Comparison of ENCODE assay signal across 8 cellular contexts in the genomic region with DNA sequence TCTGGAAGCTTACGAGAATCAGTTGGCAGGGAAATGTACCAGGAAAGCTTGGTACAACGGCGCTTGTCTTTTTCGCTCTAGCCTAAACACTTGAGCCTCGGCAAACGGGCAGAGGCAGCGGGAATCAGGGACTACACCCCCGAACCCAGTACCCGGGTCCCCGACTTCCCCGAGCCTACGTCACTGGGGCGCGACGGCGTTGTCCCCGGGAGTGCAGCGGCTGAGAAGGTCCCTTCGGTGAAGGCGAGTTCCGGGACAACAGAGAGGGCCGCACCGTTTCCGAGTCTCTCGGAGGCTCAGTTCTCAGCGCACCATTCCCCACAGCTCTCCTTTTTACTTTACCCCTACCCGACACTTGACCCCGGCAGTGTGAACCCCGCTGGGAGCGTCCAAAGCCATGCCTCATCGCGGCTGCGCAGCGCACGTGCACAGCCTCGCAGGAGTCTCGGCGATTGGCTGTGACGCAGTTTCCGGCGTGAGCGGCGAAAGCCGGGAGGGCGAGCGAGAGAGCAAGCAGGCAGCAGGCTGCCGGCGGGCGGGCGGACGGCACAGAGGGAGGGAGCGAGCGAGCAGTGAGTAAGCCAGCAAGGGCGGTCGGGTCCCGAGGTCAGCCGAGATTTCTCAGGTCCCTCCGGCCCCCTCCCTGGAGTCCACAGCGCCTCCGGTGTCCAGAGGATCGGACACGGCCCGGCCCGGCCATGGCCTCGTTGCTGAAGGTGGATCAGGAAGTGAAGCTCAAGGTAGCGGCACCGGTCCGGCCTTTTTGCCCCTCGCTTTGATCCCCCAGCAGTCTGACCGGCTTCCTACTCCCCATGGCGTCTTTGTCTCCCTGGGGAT. TPM values are rescaled to one million over a fixed set of nuclear protein-coding genes. Genes with fewer than 3 reads are reported as not detected.
DNase-seq lines count a peak whose midpoint lies in the region; ATAC-seq and TF ChIP-seq lines count a peak whose summit lies in the region.

Gene PSME3, plus strand, starts transcription at position 464 of the 837 bp plus-strand sequence. Its CDS starts 235 bp downstream, at position 699.

- TF ChIP-seq EP300 in tibial nerve (IDR thresholded peaks at IDR 0.05) = peak; percentile 74 to 98

- peak within 1 kb of the TSS; percentile 16 for H2AK5ac ChIP-seq in trophoblast cell (ENCODE audit: low read length)

- peak within 1 kb of the TSS; percentile 95 for H3K4ac ChIP-seq in trophoblast cell (ENCODE audit: low read depth, low read length)

- H3K14ac ChIP-seq in trophoblast cell (ENCODE audit: low read length) = peak within 1 kb of the TSS; percentile 58

- WGBS in trophoblast cell (ENCODE audit: extremely low coverage, insufficient coverage, insufficient read length) = no CpG with 5 or more reads among the region's 71 CpGs
- 1% methylated on average over 60 to 61 of the region's 71 CpGs for WGBS in tibial nerve, 2 donors

- peak; percentile 72 for DNase-seq in NCI-H1105 (lab: John Stamatoyannopoulos, UW)
- peak; percentile 74 to 85 for DNase-seq in SW 1271 (lab: John Stamatoyannopoulos, UW)
- peak; percentile 78 for DNase-seq in activated naive CD8-positive, alpha-beta T cell treated with anti-CD3 and anti-CD28 coated beads, Interleukin-2, amount 50 U/mL, for 16 hours (ENCODE audit: low read depth, low spot score)
- DNase-seq in Right ventricle myocardium superior = peak; percentile 96
- peak; percentile 91 to 95 for DNase-seq in trophoblast cell
- peak; percentile 65 to 80 for DNase-seq in tibial nerve (ENCODE audit: low spot score in 2 of 2)

- H3K4me3 ChIP-seq in trophoblast cell (ENCODE audit: low read depth, low read length) (peak within 1 kb of the TSS; percentile 85), tibial nerve (peak within 1 kb of the TSS; percentile 52 to 96 (median 76))

- ATAC-seq in HG02610 (IDR thresholded peaks at IDR 0.05; ENCODE audit: unreplicated experiment) (peak; percentile 78), Right ventricle myocardium superior (ENCODE audit: poor library complexity) (peak; percentile 99)

- no peaks in the 10 kb centered on the region for H3K9me3 ChIP-seq in trophoblast cell (ENCODE audit: insufficient read depth, low read depth, low read length)
- H3K9me3 ChIP-seq in tibial nerve = no peaks in the 10 kb centered on the region

- H2AFZ ChIP-seq in trophoblast cell (ENCODE audit: insufficient read depth, low read length, poor library complexity) = peak within 1 kb of the TSS; percentile 90

- peaks cover 10% of the 10 kb centered on the region for H3K79me1 ChIP-seq in trophoblast cell (ENCODE audit: low read length)

- H3K4me1 ChIP-seq in trophoblast cell (ENCODE audit: control insufficient read depth in 1 of 2, insufficient read depth in 2 of 2, low read length in 2 of 2) (peaks cover 0 to 3% of the 10 kb centered on the region in 2 experiments), tibial nerve (peaks cover 0 to 36% (median 14%) of the 10 kb centered on the region in 4 donors)

- intact Hi-C loops in Right ventricle myocardium superior (cut with DNase I) = no loop called here

- H2BK120ac ChIP-seq in trophoblast cell (ENCODE audit: insufficient read depth, low read length, poor library complexity) = peak within 1 kb of the TSS; percentile 56

- H4K12ac ChIP-seq in trophoblast cell (ENCODE audit: low read depth, low read length) = peak within 1 kb of the TSS; percentile 81

- peak within 1 kb of the TSS; percentile 44 for H3K18ac ChIP-seq in trophoblast cell (ENCODE audit: low read length)

- H3K27me3 ChIP-seq in trophoblast cell (ENCODE audit: insufficient read depth, low read length) = no peaks in the 10 kb centered on the region
- H3K27me3 ChIP-seq in tibial nerve = no peaks in the 10 kb centered on the region

- H3K27ac ChIP-seq in trophoblast cell (ENCODE audit: low read depth, low read length) = peak within 1 kb of the TSS; percentile 57
- H3K27ac ChIP-seq in tibial nerve = peak within 1 kb of the TSS; percentile 44 to 90 (median 88)

- no peak within 1 kb of the TSS for H2BK12ac ChIP-seq in trophoblast cell (ENCODE audit: low read length)

- TF ChIP-seq POLR2A in GM10847 (IDR thresholded peaks at IDR 0.05; ENCODE audit: extremely low read depth, insufficient read length) = peak; percentile 87
- peak; percentile 86 to 89 for TF ChIP-seq POLR2A in tibial nerve (IDR thresholded peaks at IDR 0.05)

- H4K8ac ChIP-seq in trophoblast cell (ENCODE audit: low read depth, low read length) = peak within 1 kb of the TSS; percentile 95

- H4K91ac ChIP-seq in trophoblast cell (ENCODE audit: low read depth, low read length) = peak within 1 kb of the TSS; percentile 80

- peak within 1 kb of the TSS; percentile 35 for H2BK5ac ChIP-seq in trophoblast cell (ENCODE audit: low read depth, low read length, poor library complexity)

- H3K23ac ChIP-seq in trophoblast cell (ENCODE audit: low read length) = peak within 1 kb of the TSS; percentile 4

- TF ChIP-seq CTCF in tibial nerve (IDR thresholded peaks at IDR 0.05) = peak in 2 of 5 experiments; percentile 24 to 35

- H3K79me2 ChIP-seq in trophoblast cell (ENCODE audit: control insufficient read depth, insufficient read depth, low read length, poor library complexity) = peaks cover 8% of the 10 kb centered on the region

- peak within 1 kb of the TSS; percentile 83 for H3K4me2 ChIP-seq in trophoblast cell (ENCODE audit: low read length)

- H3K9ac ChIP-seq in trophoblast cell (ENCODE audit: low read length) = peak within 1 kb of the TSS; percentile 95

- H3K36me3 ChIP-seq in trophoblast cell (ENCODE audit: control insufficient read depth in 1 of 2, insufficient read depth in 2 of 2, low read length in 2 of 2) = peaks cover 14 to 30% of the 10 kb centered on the region in 2 experiments
- peaks cover 0 to 34% (median 13%) of the 10 kb centered on the region in 3 donors for H3K36me3 ChIP-seq in tibial nerve

RNA-seq across cellular contexts. Expression of gene PSME3, which starts in this region (rescaled TPM):
- total RNA-seq in Right ventricle myocardium superior = 74.7 TPM
- 112 and 114 TPM in 2 replicates for polyA plus RNA-seq in trophoblast cell (2013)
- total RNA-seq in tibial nerve = 10 to 100 TPM; 42.2 to 86.7 (median 53.7) TPM

Comparison
In these comparisons a context has a peak if more than half of its experiments do, and no peak if none do; other contexts are left out.
1. Peak in every context shown above with its lines: DNase-seq, ATAC-seq, H3K4me3 ChIP-seq and H3K27ac ChIP-seq.